In genomic region chr5:65482280-65482726, GRCh38 we compare ENCODE assay signal across 8 cellular contexts. TPM values are rescaled to one million over a fixed set of nuclear protein-coding genes. Genes with fewer than 3 reads are reported as not detected.
DNase-seq lines count a peak whose midpoint lies in the region; ATAC-seq and TF ChIP-seq lines count a peak whose summit lies in the region.

No MANE protein-coding gene starts in this region.

- POLR2A ChIA-PET in RWPE1 (lab: Yijun Ruan, JAX; ENCODE audit: low non-redundant PET): no interaction called here

- DNase-seq in AG09309 (ENCODE audit: low read depth) (no peak), RWPE1 (ENCODE audit: low spot score) (peak; percentile 24), endothelial cell (ENCODE audit: low spot score) (no peak), naive B cell (peak; percentile 9), SIG-M5 (lab: John Stamatoyannopoulos, UW) (no peak), middle frontal gyrus (ENCODE audit: extremely low spot score, low spot score) (no peak), SIG-M5 treated with dmso at 0.1 percent for 504 hours (lab: John Stamatoyannopoulos, UW; ENCODE audit: unreplicated experiment) (no peak)

- H3K9me3 Mint-ChIP-seq in endothelial cell (ENCODE audit: unreplicated experiment) (no peaks in the 10 kb centered on the region), naive B cell (no peaks in the 10 kb centered on the region)

- H3K36me3 Mint-ChIP-seq in endothelial cell (ENCODE audit: low read depth, unreplicated experiment): no peaks in the 10 kb centered on the region
- H3K36me3 Mint-ChIP-seq in naive B cell: no peaks in the 10 kb centered on the region

- H3K4me1 Mint-ChIP-seq in endothelial cell (ENCODE audit: unreplicated experiment) (peaks cover 13% of the 10 kb centered on the region), naive B cell (peaks cover 8 to 18% (median 17%) of the 10 kb centered on the region in 3 donors)

- no peaks in the 10 kb centered on the region for H3K27me3 Mint-ChIP-seq in endothelial cell (ENCODE audit: unreplicated experiment)
- no peaks in the 10 kb centered on the region for H3K27me3 Mint-ChIP-seq in naive B cell

- H3K4me3 Mint-ChIP-seq in endothelial cell (ENCODE audit: unreplicated experiment) (no peak overlapping the region), naive B cell (peak overlapping the region in 1 of 8 donors; percentile 93)

- ATAC-seq in GM19351 (IDR thresholded peaks at IDR 0.05; ENCODE audit: unreplicated experiment) (peak; percentile 2), naive B cell (ENCODE audit: low read depth in 2 of 2) (no peak)

- H3K27ac ChIP-seq in RWPE1: peak overlapping the region; percentile 76

- CTCF ChIA-PET in RWPE1 (lab: Yijun Ruan, JAX): interaction anchor here (0.6 to 2.0 kb wide), 3 partner anchors 447 to 675 kb away, joined by 3 to 8 read pairs (median 3); no protein-coding TSS in a partner anchor

- no peak for TF ChIP-seq CTCF in AG09309 (IDR thresholded peaks at IDR 0.05; ENCODE audit: control insufficient read depth, insufficient read depth, low read depth, low read length, missing control alignments)
- no peak for TF ChIP-seq CTCF in RWPE1 (conservative IDR thresholded peaks at IDR 0.05; ENCODE audit: low read depth)
- TF ChIP-seq CTCF in endothelial cell (IDR thresholded peaks at IDR 0.05; ENCODE audit: unreplicated experiment): no peak

- H3K4me3 ChIP-seq in AG09309 (ENCODE audit: control insufficient read depth, low read depth, low read length): peak overlapping the region; percentile 64

- H3K27ac Mint-ChIP-seq in endothelial cell (ENCODE audit: unreplicated experiment) (peak overlapping the region; percentile 97), naive B cell (peak overlapping the region in 5 of 6 donors; percentile 91 to 97 (median 93))

RNA-seq across cellular contexts. Expression of gene ADAMTS6, which starts 0.6 kb away (rescaled TPM):
- total RNA-seq in endothelial cell (ENCODE audit: unreplicated experiment): 16.7 TPM
- polyA plus RNA-seq in naive B cell (ENCODE audit: low read depth in 6 of 6): under 1 TPM; 0.19 to 0.80 (median 0.48) TPM

Comparison
In these comparisons a context has a peak if more than half of its experiments do, and no peak if none do; other contexts are left out.
1. DNase-seq: peak in RWPE1 (single experiment) and naive B cell (single experiment); none in AG09309 (single experiment), endothelial cell (single experiment), SIG-M5 (single experiment), middle frontal gyrus (single experiment) and SIG-M5 treated with dmso at 0.1 percent for 504 hours (single experiment).